ENCODE assay signal across 8 cellular contexts in genomic region chr11:59172345-59173079, GRCh38. TPM values are rescaled to one million over a fixed set of nuclear protein-coding genes. Genes with fewer than 3 reads are reported as not detected.
DNase-seq lines count a peak whose midpoint lies in the region; ATAC-seq and TF ChIP-seq lines count a peak whose summit lies in the region.

No MANE protein-coding gene starts in this region.

- H3K4me3 Mint-ChIP-seq in CD8-positive, alpha-beta T cell = peak overlapping the region; percentile 87
- peak overlapping the region; percentile 78 for H3K4me3 Mint-ChIP-seq in activated CD4-positive, alpha-beta T cell treated with anti-CD3 and anti-CD28 coated beads, Interleukin-2, amount 10 ng/mL, durations not matched to agents 7 days and 5 days
- H3K4me3 Mint-ChIP-seq in natural killer cell treated with Interleukin-12 subunit alpha and Interleukin-12 subunit beta and Interleukin-15 and Interleukin-18, amount 100 ng/mL, for 72 hours = peak overlapping the region; percentile 83

- H3K4me1 Mint-ChIP-seq in CD8-positive, alpha-beta T cell (ENCODE audit: low read depth) = peaks cover 11% of the 10 kb centered on the region
- H3K4me1 Mint-ChIP-seq in activated CD4-positive, alpha-beta T cell treated with anti-CD3 and anti-CD28 coated beads, Interleukin-2, amount 10 ng/mL, durations not matched to agents 7 days and 5 days = peaks cover 7% of the 10 kb centered on the region
- peaks cover 7 to 10% of the 10 kb centered on the region in 2 donors for H3K4me1 Mint-ChIP-seq in natural killer cell treated with Interleukin-12 subunit alpha and Interleukin-12 subunit beta and Interleukin-15 and Interleukin-18, amount 100 ng/mL, for 72 hours (ENCODE audit: low read depth in 2 of 2)

- POLR2A ChIA-PET in CD8-positive, alpha-beta T cell (lab: Charles Lee) = interaction anchor here (0.5 to 1.8 kb wide), 7 partner anchors 8 to 34 kb away, joined by 3 to 7 read pairs (median 3); partner anchors contain the start of gene FAM111A
- POLR2A ChIA-PET in activated CD4-positive, alpha-beta T cell treated with anti-CD3 and anti-CD28 coated beads, Interleukin-2, amount 10 ng/mL, durations not matched to agents 7 days and 5 days (lab: Charles Lee) = interaction anchor here (0.6 to 0.8 kb wide), 2 partner anchors 14 to 16 kb away, joined by 3 to 4 read pairs; no protein-coding TSS in a partner anchor

- peak overlapping the region; percentile 85 for H3K4me3 ChIP-seq in CD8-positive, alpha-beta T cell (ENCODE audit: low read depth, low read length)
- peak overlapping the region; percentile 69 for H3K4me3 ChIP-seq in epithelial cell of proximal tubule (ENCODE audit: low read depth, low read length)

- ATAC-seq in CD8-positive, alpha-beta T cell = peak; percentile 17
- peak; percentile 43 for ATAC-seq in GM19351 (IDR thresholded peaks at IDR 0.05; ENCODE audit: unreplicated experiment)
- peak; percentile 45 for ATAC-seq in HG03354 (IDR thresholded peaks at IDR 0.05; ENCODE audit: poor library complexity, severe bottlenecking, unreplicated experiment)
- ATAC-seq in natural killer cell treated with Interleukin-12 subunit alpha and Interleukin-12 subunit beta and Interleukin-15 and Interleukin-18, amount 100 ng/mL, for 72 hours = peak; percentile 30 to 52

- H3K27me3 Mint-ChIP-seq in CD8-positive, alpha-beta T cell (ENCODE audit: low read depth) = peaks cover 6% of the 10 kb centered on the region
- peaks cover 26% of the 10 kb centered on the region for H3K27me3 Mint-ChIP-seq in activated CD4-positive, alpha-beta T cell treated with anti-CD3 and anti-CD28 coated beads, Interleukin-2, amount 10 ng/mL, durations not matched to agents 7 days and 5 days
- peaks cover 14 to 21% of the 10 kb centered on the region in 2 donors for H3K27me3 Mint-ChIP-seq in natural killer cell treated with Interleukin-12 subunit alpha and Interleukin-12 subunit beta and Interleukin-15 and Interleukin-18, amount 100 ng/mL, for 72 hours

- CTCF ChIA-PET in CD8-positive, alpha-beta T cell (lab: Charles Lee) = interaction anchor here (1.0 to 6.1 kb wide), 25 partner anchors 8 to 256 kb away, joined by 3 to 102 read pairs (median 9); no protein-coding TSS in a partner anchor
- CTCF ChIA-PET in activated CD4-positive, alpha-beta T cell treated with anti-CD3 and anti-CD28 coated beads, Interleukin-2, amount 10 ng/mL, durations not matched to agents 7 days and 5 days (lab: Charles Lee) = interaction anchor here (0.6 to 4.1 kb wide), 22 partner anchors 8 to 1485 kb away, joined by 3 to 41 read pairs (median 4); partner anchors contain the start of gene MPEG1

- peak in 4 of 7 experiments; percentile 18 to 57 (median 26) for DNase-seq in CD8-positive, alpha-beta T cell
- peak; percentile 21 for DNase-seq in activated CD4-positive, alpha-beta T cell treated with anti-CD3 and anti-CD28 coated beads, Interleukin-2, amount 10 ng/mL, durations not matched to agents 7 days and 5 days
- DNase-seq in epithelial cell of proximal tubule (ENCODE audit: low read depth) = no peak
- no peak for DNase-seq in natural killer cell treated with Interleukin-12 subunit alpha and Interleukin-12 subunit beta and Interleukin-15 and Interleukin-18, amount 100 ng/mL, for 72 hours (ENCODE audit: low spot score)
- DNase-seq in ACHN = no peak
- DNase-seq in foreskin melanocyte = no peak

- in situ Hi-C loops in ACHN (cut with HindIII; ENCODE audit: low pct_ligation_motif_present, low pct_unique_long_range_greater_than_20kb, low sequenced_read_pairs) = no loop called here

- peaks cover 3% of the 10 kb centered on the region for H3K36me3 Mint-ChIP-seq in CD8-positive, alpha-beta T cell
- H3K36me3 Mint-ChIP-seq in activated CD4-positive, alpha-beta T cell treated with anti-CD3 and anti-CD28 coated beads, Interleukin-2, amount 10 ng/mL, durations not matched to agents 7 days and 5 days (ENCODE audit: low read depth) = no peaks in the 10 kb centered on the region
- H3K36me3 Mint-ChIP-seq in natural killer cell treated with Interleukin-12 subunit alpha and Interleukin-12 subunit beta and Interleukin-15 and Interleukin-18, amount 100 ng/mL, for 72 hours = no peaks in the 10 kb centered on the region

- peaks cover 9% of the 10 kb centered on the region for H3K4me1 ChIP-seq in CD8-positive, alpha-beta T cell (ENCODE audit: insufficient read depth, low read length)

- no peaks in the 10 kb centered on the region for H3K36me3 ChIP-seq in CD8-positive, alpha-beta T cell (ENCODE audit: insufficient read depth, low read length)

- intact Hi-C loops in CD8-positive, alpha-beta T cell (cut with DNase I, micrococcal nuclease) = loop anchor here in 1 of 2 experiments (1.0 to 10.0 kb wide), 4 partner anchors 258 to 632 kb away; partner anchors contain the start of gene STX3

- no peak for TF ChIP-seq CTCF in CD8-positive, alpha-beta T cell (IDR thresholded peaks at IDR 0.05)
- TF ChIP-seq CTCF in epithelial cell of proximal tubule (conservative IDR thresholded peaks at IDR 0.05; ENCODE audit: low read depth, low read length) = no peak

- H3K27ac ChIP-seq in CD8-positive, alpha-beta T cell (ENCODE audit: low read depth, low read length) = no peak overlapping the region

- no peaks in the 10 kb centered on the region for H3K27me3 ChIP-seq in CD8-positive, alpha-beta T cell (ENCODE audit: insufficient read depth, low read length)

- H3K9me3 Mint-ChIP-seq in CD8-positive, alpha-beta T cell = no peaks in the 10 kb centered on the region
- no peaks in the 10 kb centered on the region for H3K9me3 Mint-ChIP-seq in activated CD4-positive, alpha-beta T cell treated with anti-CD3 and anti-CD28 coated beads, Interleukin-2, amount 10 ng/mL, durations not matched to agents 7 days and 5 days
- H3K9me3 Mint-ChIP-seq in natural killer cell treated with Interleukin-12 subunit alpha and Interleukin-12 subunit beta and Interleukin-15 and Interleukin-18, amount 100 ng/mL, for 72 hours = no peaks in the 10 kb centered on the region

- no peak overlapping the region for H3K27ac Mint-ChIP-seq in CD8-positive, alpha-beta T cell
- H3K27ac Mint-ChIP-seq in activated CD4-positive, alpha-beta T cell treated with anti-CD3 and anti-CD28 coated beads, Interleukin-2, amount 10 ng/mL, durations not matched to agents 7 days and 5 days = peak overlapping the region; percentile 31
- no peak overlapping the region for H3K27ac Mint-ChIP-seq in natural killer cell treated with Interleukin-12 subunit alpha and Interleukin-12 subunit beta and Interleukin-15 and Interleukin-18, amount 100 ng/mL, for 72 hours

- H3K9me3 ChIP-seq in CD8-positive, alpha-beta T cell (ENCODE audit: low read length) = no peaks in the 10 kb centered on the region

RNA-seq across cellular contexts. Expression of gene DTX4, which starts 0.6 kb away (rescaled TPM):
- under 1 TPM; 0.68 to 0.97 TPM for total RNA-seq in CD8-positive, alpha-beta T cell
- total RNA-seq in activated CD4-positive, alpha-beta T cell treated with anti-CD3 and anti-CD28 coated beads, Interleukin-2, amount 10 ng/mL, durations not matched to agents 7 days and 5 days = under 1 TPM; 0.62 to 0.69 TPM
- total RNA-seq in epithelial cell of proximal tubule = 2.7 and 3.0 TPM in 2 replicates
- total RNA-seq in natural killer cell treated with Interleukin-12 subunit alpha and Interleukin-12 subunit beta and Interleukin-15 and Interleukin-18, amount 100 ng/mL, for 72 hours = under 1 TPM; 0.17 to 0.33 TPM

RNA-seq across cellular contexts. Expression of gene FAM111A, which starts 29.9 kb away (rescaled TPM):
- total RNA-seq in CD8-positive, alpha-beta T cell = 10 to 100 TPM; 23.3 to 33.4 TPM
- total RNA-seq in activated CD4-positive, alpha-beta T cell treated with anti-CD3 and anti-CD28 coated beads, Interleukin-2, amount 10 ng/mL, durations not matched to agents 7 days and 5 days = 100 to 1,000 TPM; 208 to 258 TPM
- 36.8 and 44.7 TPM in 2 replicates for total RNA-seq in epithelial cell of proximal tubule
- total RNA-seq in natural killer cell treated with Interleukin-12 subunit alpha and Interleukin-12 subunit beta and Interleukin-15 and Interleukin-18, amount 100 ng/mL, for 72 hours = 10 to 100 TPM; 69.7 to 79.6 TPM

RNA-seq across cellular contexts. Expression of gene MPEG1, which starts 40.2 kb away (rescaled TPM):
- total RNA-seq in CD8-positive, alpha-beta T cell = under 1 TPM; 0.64 to 0.65 TPM
- not detected for total RNA-seq in activated CD4-positive, alpha-beta T cell treated with anti-CD3 and anti-CD28 coated beads, Interleukin-2, amount 10 ng/mL, durations not matched to agents 7 days and 5 days
- total RNA-seq in epithelial cell of proximal tubule = not detected in 2 replicates
- total RNA-seq in natural killer cell treated with Interleukin-12 subunit alpha and Interleukin-12 subunit beta and Interleukin-15 and Interleukin-18, amount 100 ng/mL, for 72 hours = under 1 TPM in 1 of 2 donors, not detected in 1; 0.11 TPM

Comparison
In these comparisons a context has a peak if more than half of its experiments do, and no peak if none do; other contexts are left out.
1. DNase-seq: peak in CD8-positive, alpha-beta T cell (4 of 7) and activated CD4-positive, alpha-beta T cell treated with anti-CD3 and anti-CD28 coated beads, Interleukin-2, amount 10 ng/mL, durations not matched to agents 7 days and 5 days (single experiment); none in epithelial cell of proximal tubule (single experiment), natural killer cell treated with Interleukin-12 subunit alpha and Interleukin-12 subunit beta and Interleukin-15 and Interleukin-18, amount 100 ng/mL, for 72 hours (single experiment), ACHN (single experiment) and foreskin melanocyte (single experiment).
2. Peak in every context shown above with its lines, with median percentiles within 50 percentile points of each other: ATAC-seq and H3K4me3 Mint-ChIP-seq.